In the genomic region with DNA sequence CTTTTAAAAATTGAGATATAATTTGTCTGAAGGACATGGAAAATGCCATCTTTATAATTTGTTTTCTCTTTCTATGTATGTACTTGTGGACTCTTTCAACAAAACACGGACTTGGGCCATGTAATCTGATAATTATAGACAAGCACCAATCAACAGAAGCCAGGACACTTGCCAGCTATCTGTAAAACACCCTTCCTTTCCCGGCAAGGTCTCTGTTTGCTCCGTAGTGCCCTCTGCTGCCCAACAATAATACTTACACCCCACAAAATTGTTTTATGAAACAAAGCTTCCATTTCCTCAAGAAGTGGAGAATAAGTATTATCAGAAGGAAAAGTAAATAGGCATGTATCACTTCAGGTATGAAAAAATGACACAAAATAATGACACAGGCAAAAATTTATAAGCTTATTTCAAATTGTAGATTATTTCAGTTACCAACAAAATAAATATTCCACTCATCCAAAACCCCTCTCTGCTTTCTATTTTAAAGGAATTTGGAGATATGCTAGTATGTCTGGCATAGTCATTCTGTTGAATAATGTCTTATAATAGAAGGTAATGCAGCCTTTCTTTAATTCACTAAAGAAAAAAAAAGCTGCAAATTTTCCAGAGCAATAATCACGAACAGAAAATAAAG, we compare ENCODE assay signal across 9 cellular contexts. TPM values are rescaled to one million over a fixed set of nuclear protein-coding genes. Genes with fewer than 3 reads are reported as not detected.
DNase-seq lines count a peak whose midpoint lies in the region; ATAC-seq, FAIRE-seq and TF ChIP-seq lines count a peak whose summit lies in the region.
"Had no signal": no experiment of that assay in that cellular context is flagged by ENCODE, and none has a peak within 500 bp of the region (broad histone marks: within the 10 kb centered on the region; RNA-seq: fewer than 3 reads in every experiment).

No MANE protein-coding gene starts in this region.

- no peak overlapping the region for H3K27ac ChIP-seq in CD4-positive, CD25-positive, alpha-beta regulatory T cell (ENCODE audit: insufficient read depth, low read length, poor library complexity, severe bottlenecking)
- no peak overlapping the region for H3K27ac ChIP-seq in Peyer's patch

- TF ChIP-seq POLR2A in Peyer's patch (IDR thresholded peaks at IDR 0.05): no peak

- H3K27me3 ChIP-seq in CD4-positive, CD25-positive, alpha-beta regulatory T cell (ENCODE audit: control insufficient read depth, insufficient read depth, low read length): peaks cover 10% of the 10 kb centered on the region
- no peaks in the 10 kb centered on the region for H3K27me3 ChIP-seq in Peyer's patch

- ATAC-seq in CD4-positive, CD25-positive, alpha-beta regulatory T cell (ENCODE audit: low read depth in 2 of 2): peak; percentile 73 to 84
- peak; percentile 62 for ATAC-seq in GM19452 (IDR thresholded peaks at IDR 0.05; ENCODE audit: unreplicated experiment)

- H3K4me1 Mint-ChIP-seq in CD4-positive, CD25-positive, alpha-beta regulatory T cell: peaks cover 0 to 5% (median 3%) of the 10 kb centered on the region in 4 donors

- H3K4me3 ChIP-seq in CD4-positive, CD25-positive, alpha-beta regulatory T cell (ENCODE audit: low read depth, low read length): no peak overlapping the region
- no peak overlapping the region for H3K4me3 ChIP-seq in Peyer's patch
- H3K4me3 ChIP-seq in fibroblast of mammary gland (ENCODE audit: control insufficient read depth, low read depth, low read length): no peak overlapping the region

- H3K27me3 Mint-ChIP-seq in CD4-positive, CD25-positive, alpha-beta regulatory T cell: peaks cover 13% of the 10 kb centered on the region

- H3K9me3 Mint-ChIP-seq in CD4-positive, CD25-positive, alpha-beta regulatory T cell: no peaks in the 10 kb centered on the region

- H3K4me3 Mint-ChIP-seq in CD4-positive, CD25-positive, alpha-beta regulatory T cell: no peak overlapping the region

- TF ChIP-seq CTCF in LNCAP (IDR thresholded peaks at IDR 0.05) (peak; percentile 80), Peyer's patch (IDR thresholded peaks at IDR 0.05) (peak; percentile 26 to 92 (median 78)), fibroblast of mammary gland (conservative IDR thresholded peaks at IDR 0.05; ENCODE audit: control insufficient read depth, insufficient read depth, low read depth, low read length) (peak; percentile 78)

- no peaks in the 10 kb centered on the region for H3K36me3 ChIP-seq in CD4-positive, CD25-positive, alpha-beta regulatory T cell (ENCODE audit: control insufficient read depth, insufficient read depth, low read length)
- H3K36me3 ChIP-seq in Peyer's patch: no peaks in the 10 kb centered on the region

- no peaks in the 10 kb centered on the region for H3K36me3 Mint-ChIP-seq in CD4-positive, CD25-positive, alpha-beta regulatory T cell

- FAIRE-seq in urothelium cell line (lab: Jason Lieb, UNC): no peak

- H3K9me3 ChIP-seq in CD4-positive, CD25-positive, alpha-beta regulatory T cell (ENCODE audit: control insufficient read depth in 2 of 2, low read length in 2 of 2): no peaks in the 10 kb centered on the region
- no peaks in the 10 kb centered on the region for H3K9me3 ChIP-seq in Peyer's patch

- H3K4me1 ChIP-seq in CD4-positive, CD25-positive, alpha-beta regulatory T cell (ENCODE audit: control insufficient read depth, insufficient read depth, low read length, poor library complexity, severe bottlenecking): no peaks in the 10 kb centered on the region
- no peaks in the 10 kb centered on the region for H3K4me1 ChIP-seq in Peyer's patch

- DNase-seq in CD4-positive, CD25-positive, alpha-beta regulatory T cell: peak; percentile 32 to 71 (median 58)
- DNase-seq in Peyer's patch: peak; percentile 18 to 84 (median 62)
- peak; percentile 46 for DNase-seq in activated T-cell treated with anti-CD3 and anti-CD28 coated beads, Interleukin-2, amount 50 U/mL, for 1 hour
- DNase-seq in fibroblast of mammary gland (ENCODE audit: low read depth): peak; percentile 79
- DNase-seq in occipital lobe (lab: John Stamatoyannopoulos, UW): peak; percentile 21
- peak; percentile 63 for DNase-seq in urothelium cell line (ENCODE audit: low spot score)

- no peak overlapping the region for H3K27ac Mint-ChIP-seq in CD4-positive, CD25-positive, alpha-beta regulatory T cell

RNA-seq across cellular contexts. Expression of a gene that starts 32.8 kb away (rescaled TPM):
- total RNA-seq in CD4-positive, CD25-positive, alpha-beta regulatory T cell: 0.12 TPM
- polyA plus RNA-seq in CD4-positive, CD25-positive, alpha-beta regulatory T cell: under 1 TPM in 1 of 4 donors, not detected in 3; 0.03 TPM
- total RNA-seq in Peyer's patch (under 1 TPM in 2 of 4 donors, not detected in 2; 0.18 to 0.38 TPM), occipital lobe (0.31 TPM)
- total RNA-seq: subcutaneous adipose tissue had no signal

Comparison
In these comparisons a context has a peak if more than half of its experiments do, and no peak if none do; other contexts are left out.
1. DNase-seq: peak in every context shown above with its lines; median percentile 79 in fibroblast of mammary gland; 63 in urothelium cell line; 62 in Peyer's patch; 58 in CD4-positive, CD25-positive, alpha-beta regulatory T cell; 46 in activated T-cell treated with anti-CD3 and anti-CD28 coated beads, Interleukin-2, amount 50 U/mL, for 1 hour; 21 in occipital lobe.